In genomic region chr22:43451651-43452050, GRCh38 we compare ENCODE assay signal across 30 cellular contexts. TPM values are rescaled to one million over a fixed set of nuclear protein-coding genes. Genes with fewer than 3 reads are reported as not detected.
"Had no signal": no experiment of that assay in that cellular context is flagged by ENCODE, and none has a peak within 500 bp of the region (broad histone marks: within the 10 kb centered on the region; RNA-seq: fewer than 3 reads in every experiment).

No MANE protein-coding gene starts in this region.

- H3K27ac ChIP-seq: colonic mucosa, epithelial cell of prostate, gastrocnemius medialis, psoas muscle, skin epidermis, thoracic aorta, tibial nerve, upper lobe of left lung, uterus had no signal

- H3K4me3 ChIP-seq: colonic mucosa, gastrocnemius medialis, lung, psoas muscle, skin epidermis, thoracic aorta, tibial nerve, upper lobe of left lung, uterus had no signal

- H3K27ac Mint-ChIP-seq: dendritic cell treated with granulocyte-macrophage colony-stimulating factor and Interleukin-4, amounts not matched to agents 40 ng/mL and 50 ng/mL, for 4 days; endodermal cell; memory B cell; nephron; stimulated activated naive B cell treated with anti-CD40 and anti-IgM and Interleukin-4, amounts not matched to agents 10 μg/mL and 1 μg/mL and 100 μg/mL, for 72 hours; stimulated activated naive CD8-positive, alpha-beta T cell treated with anti-CD3 and anti-CD28 coated beads, Interleukin-15, Interleukin-2, amounts not matched to agents 100 ng/mL and 50 ng/mL, for 24 hours had no signal

- H3K36me3 ChIP-seq: colonic mucosa, gastrocnemius medialis, thoracic aorta, tibial nerve, upper lobe of left lung, uterus had no signal

- H3K4me3 Mint-ChIP-seq: dendritic cell treated with granulocyte-macrophage colony-stimulating factor and Interleukin-4, amounts not matched to agents 40 ng/mL and 50 ng/mL, for 4 days; endodermal cell; memory B cell; naive thymus-derived CD4-positive, alpha-beta T cell; nephron; stimulated activated naive B cell treated with anti-CD40 and anti-IgM and Interleukin-4, amounts not matched to agents 10 μg/mL and 1 μg/mL and 100 μg/mL, for 72 hours; stimulated activated naive CD8-positive, alpha-beta T cell treated with anti-CD3 and anti-CD28 coated beads, Interleukin-15, Interleukin-2, amounts not matched to agents 100 ng/mL and 50 ng/mL, for 24 hours had no signal

- ATAC-seq: esophagus mucosa; gastrocnemius medialis; left lobe of liver; naive thymus-derived CD4-positive, alpha-beta T cell; psoas muscle; right cardiac atrium; stimulated activated naive B cell treated with anti-CD40 and anti-IgM and Interleukin-4, amounts not matched to agents 10 μg/mL and 1 μg/mL and 100 μg/mL, for 72 hours had no signal

- H3K4me1 ChIP-seq: colonic mucosa, gastrocnemius medialis, psoas muscle, tibial nerve, upper lobe of left lung, uterus had no signal

- H3K4me1 Mint-ChIP-seq: endodermal cell, nephron had no signal

- H3K27me3 ChIP-seq: colonic mucosa, tibial nerve, upper lobe of left lung, uterus had no signal

- H3K9me3 ChIP-seq: colonic mucosa, gastrocnemius medialis, psoas muscle, thoracic aorta, upper lobe of left lung, uterus had no signal

- DNase-seq: colonic mucosa; effector CD8-positive, alpha-beta T cell; endodermal cell; foreskin fibroblast; gastrocnemius medialis; kidney; midbrain; naive thymus-derived CD4-positive, alpha-beta T cell; nucleus accumbens; psoas muscle; right cardiac atrium; stimulated activated CD4-positive, alpha-beta T cell treated with anti-CD3 and anti-CD28 coated beads, Interleukin-15, amount 100 ng/mL, for 24 hours; stimulated activated CD4-positive, alpha-beta T cell treated with anti-CD3 and anti-CD28 coated beads, Interleukin-2, amount 100 ng/mL, for 48 hours; stimulated activated naive B cell treated with anti-CD40 and anti-IgM and Interleukin-4, amounts not matched to agents 10 μg/mL and 1 μg/mL and 100 μg/mL, for 72 hours; upper lobe of left lung; uterus had no signal

- H3K36me3 Mint-ChIP-seq: memory B cell; naive thymus-derived CD4-positive, alpha-beta T cell; stimulated activated naive B cell treated with anti-CD40 and anti-IgM and Interleukin-4, amounts not matched to agents 10 μg/mL and 1 μg/mL and 100 μg/mL, for 72 hours had no signal

- H3K9me3 Mint-ChIP-seq: dendritic cell treated with granulocyte-macrophage colony-stimulating factor and Interleukin-4, amounts not matched to agents 40 ng/mL and 50 ng/mL, for 4 days; endodermal cell; memory B cell; nephron; stimulated activated naive CD8-positive, alpha-beta T cell treated with anti-CD3 and anti-CD28 coated beads, Interleukin-15, Interleukin-2, amounts not matched to agents 100 ng/mL and 50 ng/mL, for 24 hours had no signal

RNA-seq across cellular contexts. Expression of gene MPPED1, which starts 39.8 kb away (rescaled TPM):
- total RNA-seq: esophagus mucosa; gastrocnemius medialis; kidney; mucosa of gallbladder; naive thymus-derived CD4-positive, alpha-beta T cell; osteocyte; psoas muscle; renal cortical epithelial cell; thoracic aorta; upper lobe of left lung had no signal
- polyA plus RNA-seq: naive thymus-derived CD4-positive, alpha-beta T cell had no signal
